1 cellular context compared by ENCODE assay signal in genomic region chr11:121722431-121723256, GRCh38.
TF ChIP-seq lines count a peak whose summit lies in the region.

No MANE protein-coding gene starts in this region.

TF ChIP-seq in HepG2, 621 proteins besides CTCF, POLR2A, EP300 and RAD21 (continued from another document and continues in another):
- TF ChIP-seq, protein P1, sequence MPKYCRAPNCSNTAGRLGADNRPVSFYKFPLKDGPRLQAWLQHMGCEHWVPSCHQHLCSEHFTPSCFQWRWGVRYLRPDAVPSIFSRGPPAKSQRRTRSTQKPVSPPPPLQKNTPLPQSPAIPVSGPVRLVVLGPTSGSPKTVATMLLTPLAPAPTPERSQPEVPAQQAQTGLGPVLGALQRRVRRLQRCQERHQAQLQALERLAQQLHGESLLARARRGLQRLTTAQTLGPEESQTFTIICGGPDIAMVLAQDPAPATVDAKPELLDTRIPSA (CRISPR knock-in tag; IDR thresholded peaks at IDR 0.05; ENCODE audit: borderline replicate concordance) = no peak
- peak; percentile 77; the same call in 1 of the 2 replicates for TF ChIP-seq KLF9 (CRISPR knock-in tag; IDR thresholded peaks at IDR 0.05; ENCODE audit: low read depth)
- TF ChIP-seq ZNF576 (CRISPR knock-in tag; IDR thresholded peaks at IDR 0.05) = no peak
- TF ChIP-seq SNAPC2 (CRISPR knock-in tag; IDR thresholded peaks at IDR 0.05) = no peak
- TF ChIP-seq NR3C1 (CRISPR knock-in tag; IDR thresholded peaks at IDR 0.05) = no peak
- TF ChIP-seq, protein P2, sequence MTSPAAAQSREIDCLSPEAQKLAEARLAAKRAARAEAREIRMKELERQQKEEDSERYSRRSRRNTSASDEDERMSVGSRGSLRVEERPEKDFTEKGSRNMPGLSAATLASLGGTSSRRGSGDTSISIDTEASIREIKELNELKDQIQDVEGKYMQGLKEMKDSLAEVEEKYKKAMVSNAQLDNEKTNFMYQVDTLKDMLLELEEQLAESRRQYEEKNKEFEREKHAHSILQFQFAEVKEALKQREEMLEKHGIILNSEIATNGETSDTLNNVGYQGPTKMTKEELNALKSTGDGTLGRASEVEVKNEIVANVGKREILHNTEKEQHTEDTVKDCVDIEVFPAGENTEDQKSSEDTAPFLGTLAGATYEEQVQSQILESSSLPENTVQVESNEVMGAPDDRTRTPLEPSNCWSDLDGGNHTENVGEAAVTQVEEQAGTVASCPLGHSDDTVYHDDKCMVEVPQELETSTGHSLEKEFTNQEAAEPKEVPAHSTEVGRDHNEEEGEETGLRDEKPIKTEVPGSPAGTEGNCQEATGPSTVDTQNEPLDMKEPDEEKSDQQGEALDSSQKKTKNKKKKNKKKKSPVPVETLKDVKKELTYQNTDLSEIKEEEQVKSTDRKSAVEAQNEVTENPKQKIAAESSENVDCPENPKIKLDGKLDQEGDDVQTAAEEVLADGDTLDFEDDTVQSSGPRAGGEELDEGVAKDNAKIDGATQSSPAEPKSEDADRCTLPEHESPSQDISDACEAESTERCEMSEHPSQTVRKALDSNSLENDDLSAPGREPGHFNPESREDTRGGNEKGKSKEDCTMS (CRISPR knock-in tag; conservative IDR thresholded peaks at IDR 0.05) = 0 out of 2 replicates have a peak, but pooled peaks have one; percentile 83
- no peak for TF ChIP-seq TCF7L2 (IDR thresholded peaks at IDR 0.05; ENCODE audit: low read depth, low read length)
- no peak for TF ChIP-seq DPF2 (CRISPR knock-in tag; IDR thresholded peaks at IDR 0.05; ENCODE audit: borderline replicate concordance, low read depth)
- TF ChIP-seq RAD51 (IDR thresholded peaks at IDR 0.05; ENCODE audit: borderline replicate concordance) = no peak
- peak; percentile 74; the same call in 1 of the 2 replicates for TF ChIP-seq ZNF564 (CRISPR knock-in tag; IDR thresholded peaks at IDR 0.05)
- TF ChIP-seq BHLHE40 (IDR thresholded peaks at IDR 0.05; ENCODE audit: low read length) = peak; percentile 62
- TF ChIP-seq MLX (CRISPR knock-in tag; IDR thresholded peaks at IDR 0.05) = peak; percentile 86
- TF ChIP-seq ZFX (CRISPR knock-in tag; IDR thresholded peaks at IDR 0.05; ENCODE audit: low read depth) = peak; percentile 75
- TF ChIP-seq ZNF207 (IDR thresholded peaks at IDR 0.05; ENCODE audit: borderline replicate concordance) = no peak
- no peak for TF ChIP-seq MLLT10 (CRISPR knock-in tag; IDR thresholded peaks at IDR 0.05)
- TF ChIP-seq RBM39 (IDR thresholded peaks at IDR 0.05; ENCODE audit: low read depth, low read length, poor library complexity, severe bottlenecking) = no peak
- TF ChIP-seq HHEX (CRISPR knock-in tag; IDR thresholded peaks at IDR 0.05) = no peak
- TF ChIP-seq MAFG (CRISPR knock-in tag; IDR thresholded peaks at IDR 0.05) = no peak
- peak in 1 of 2 experiments; percentile 86; a peak in 2 of 4 replicates for TF ChIP-seq KLF16 (CRISPR knock-in tag; IDR thresholded peaks at IDR 0.05)
- TF ChIP-seq ZMYM4 (CRISPR knock-in tag; IDR thresholded peaks at IDR 0.05) = peak; percentile 90
- TF ChIP-seq TCF12 (IDR thresholded peaks at IDR 0.05) = no peak
- TF ChIP-seq TCF12 (CRISPR knock-in tag; IDR thresholded peaks at IDR 0.05) = no peak
- TF ChIP-seq, protein P3, sequence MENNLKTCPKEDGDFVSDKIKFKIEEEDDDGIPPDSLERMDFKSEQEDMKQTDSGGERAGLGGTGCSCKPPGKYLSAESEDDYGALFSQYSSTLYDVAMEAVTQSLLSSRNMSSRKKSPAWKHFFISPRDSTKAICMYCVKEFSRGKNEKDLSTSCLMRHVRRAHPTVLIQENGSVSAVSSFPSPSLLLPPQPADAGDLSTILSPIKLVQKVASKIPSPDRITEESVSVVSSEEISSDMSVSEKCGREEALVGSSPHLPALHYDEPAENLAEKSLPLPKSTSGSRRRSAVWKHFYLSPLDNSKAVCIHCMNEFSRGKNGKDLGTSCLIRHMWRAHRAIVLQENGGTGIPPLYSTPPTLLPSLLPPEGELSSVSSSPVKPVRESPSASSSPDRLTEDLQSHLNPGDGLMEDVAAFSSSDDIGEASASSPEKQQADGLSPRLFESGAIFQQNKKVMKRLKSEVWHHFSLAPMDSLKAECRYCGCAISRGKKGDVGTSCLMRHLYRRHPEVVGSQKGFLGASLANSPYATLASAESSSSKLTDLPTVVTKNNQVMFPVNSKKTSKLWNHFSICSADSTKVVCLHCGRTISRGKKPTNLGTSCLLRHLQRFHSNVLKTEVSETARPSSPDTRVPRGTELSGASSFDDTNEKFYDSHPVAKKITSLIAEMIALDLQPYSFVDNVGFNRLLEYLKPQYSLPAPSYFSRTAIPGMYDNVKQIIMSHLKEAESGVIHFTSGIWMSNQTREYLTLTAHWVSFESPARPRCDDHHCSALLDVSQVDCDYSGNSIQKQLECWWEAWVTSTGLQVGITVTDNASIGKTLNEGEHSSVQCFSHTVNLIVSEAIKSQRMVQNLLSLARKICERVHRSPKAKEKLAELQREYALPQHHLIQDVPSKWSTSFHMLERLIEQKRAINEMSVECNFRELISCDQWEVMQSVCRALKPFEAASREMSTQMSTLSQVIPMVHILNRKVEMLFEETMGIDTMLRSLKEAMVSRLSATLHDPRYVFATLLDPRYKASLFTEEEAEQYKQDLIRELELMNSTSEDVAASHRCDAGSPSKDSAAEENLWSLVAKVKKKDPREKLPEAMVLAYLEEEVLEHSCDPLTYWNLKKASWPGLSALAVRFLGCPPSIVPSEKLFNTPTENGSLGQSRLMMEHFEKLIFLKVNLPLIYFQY (CRISPR knock-in tag; IDR thresholded peaks at IDR 0.05; ENCODE audit: borderline replicate concordance) = peak; percentile 81; the same call in 1 of the 2 replicates
- TF ChIP-seq HNRNPK (IDR thresholded peaks at IDR 0.05; ENCODE audit: low read depth, low read length, poor library complexity, severe bottlenecking) = no peak
- peak; percentile 67 for TF ChIP-seq ZNF143 (CRISPR knock-in tag; IDR thresholded peaks at IDR 0.05)
- peak; percentile 37; the same call in 1 of the 2 replicates for TF ChIP-seq ZNF629 (CRISPR knock-in tag; conservative IDR thresholded peaks at IDR 0.05)
- TF ChIP-seq ATF7 (IDR thresholded peaks at IDR 0.05) = no peak
- TF ChIP-seq ATF7 (CRISPR knock-in tag; IDR thresholded peaks at IDR 0.05) = no peak
- TF ChIP-seq SMARCE1 (IDR thresholded peaks at IDR 0.05; ENCODE audit: borderline replicate concordance) = no peak
- TF ChIP-seq SRSF4 (IDR thresholded peaks at IDR 0.05; ENCODE audit: low read depth, low read length, poor library complexity, severe bottlenecking) = no peak
- TF ChIP-seq ZNF496 (CRISPR knock-in tag; IDR thresholded peaks at IDR 0.05; ENCODE audit: insufficient replicate concordance) = no peak
- peak; percentile 34; the same call in 1 of the 2 replicates for TF ChIP-seq MTA1 (CRISPR knock-in tag; IDR thresholded peaks at IDR 0.05; ENCODE audit: borderline replicate concordance)
- TF ChIP-seq ZNF546 (CRISPR knock-in tag; conservative IDR thresholded peaks at IDR 0.05) = peak; percentile 81; the same call in 1 of the 2 replicates
- peak; percentile 88; the same call in 1 of the 2 replicates for TF ChIP-seq ZNF773 (CRISPR knock-in tag; IDR thresholded peaks at IDR 0.05; ENCODE audit: borderline replicate concordance)
- TF ChIP-seq SCMH1 (CRISPR knock-in tag; IDR thresholded peaks at IDR 0.05; ENCODE audit: borderline replicate concordance) = no peak
- peak; percentile 94 for TF ChIP-seq ZNF749 (CRISPR knock-in tag; IDR thresholded peaks at IDR 0.05; ENCODE audit: borderline replicate concordance)
- 0 out of 2 replicates have a peak, but pooled peaks have one; percentile 35 for TF ChIP-seq TP53 (CRISPR knock-in tag; conservative IDR thresholded peaks at IDR 0.05)
- peak; percentile 77; the same call in 1 of the 2 replicates for TF ChIP-seq ZGPAT (CRISPR knock-in tag; IDR thresholded peaks at IDR 0.05)
- TF ChIP-seq ZFP36L2 (CRISPR knock-in tag; IDR thresholded peaks at IDR 0.05) = no peak
- TF ChIP-seq CC2D1A (CRISPR knock-in tag; IDR thresholded peaks at IDR 0.05) = no peak
- no peak for TF ChIP-seq BRCA1 (CRISPR knock-in tag; IDR thresholded peaks at IDR 0.05)
- TF ChIP-seq RFXAP (CRISPR knock-in tag; IDR thresholded peaks at IDR 0.05; ENCODE audit: borderline replicate concordance) = peak; percentile 86; the same call in 1 of the 2 replicates
- peak; percentile 51; the same call in 1 of the 2 replicates for TF ChIP-seq DRAP1 (CRISPR knock-in tag; IDR thresholded peaks at IDR 0.05)
- TF ChIP-seq GATA4 (IDR thresholded peaks at IDR 0.05; ENCODE audit: borderline replicate concordance, low read depth) = no peak
- TF ChIP-seq ELF1 (CRISPR knock-in tag; IDR thresholded peaks at IDR 0.05) = peak; percentile 58
- TF ChIP-seq YEATS2 (CRISPR knock-in tag; IDR thresholded peaks at IDR 0.05; ENCODE audit: borderline replicate concordance) = peak; percentile 46; the same call in 1 of the 2 replicates
- TF ChIP-seq HNRNPH1 (optimal IDR thresholded peaks at IDR 0.05; ENCODE audit: low read depth, low read length) = no peak
- no peak for TF ChIP-seq ZNF619 (CRISPR knock-in tag; IDR thresholded peaks at IDR 0.05)
- no peak for TF ChIP-seq NFE2L1 (CRISPR knock-in tag; IDR thresholded peaks at IDR 0.05; ENCODE audit: borderline replicate concordance)
- TF ChIP-seq SALL2 (CRISPR knock-in tag; IDR thresholded peaks at IDR 0.05) = peak; percentile 34; the same call in 1 of the 2 replicates
- TF ChIP-seq HINFP (CRISPR knock-in tag; IDR thresholded peaks at IDR 0.05; ENCODE audit: low read depth) = peak; percentile 82; the same call in 1 of the 2 replicates
- TF ChIP-seq KDM3A (CRISPR knock-in tag; IDR thresholded peaks at IDR 0.05; ENCODE audit: low read depth) = no peak
- no peak for TF ChIP-seq TERF1 (CRISPR knock-in tag; IDR thresholded peaks at IDR 0.05)
- TF ChIP-seq SP5 (CRISPR knock-in tag; IDR thresholded peaks at IDR 0.05; ENCODE audit: borderline replicate concordance, low read depth) = 0 out of 2 replicates have a peak, but pooled peaks have one; percentile 14
- no peak for TF ChIP-seq ARHGAP35 (CRISPR knock-in tag; IDR thresholded peaks at IDR 0.05; ENCODE audit: borderline replicate concordance)
- no peak for TF ChIP-seq NR2F2 (IDR thresholded peaks at IDR 0.05; ENCODE audit: borderline replicate concordance, low read depth)
- TF ChIP-seq ELF3 (CRISPR knock-in tag; IDR thresholded peaks at IDR 0.05) = peak; percentile 88
- peak; percentile 54; the same call in 1 of the 2 replicates for TF ChIP-seq ZNF788 (CRISPR knock-in tag; IDR thresholded peaks at IDR 0.05; ENCODE audit: borderline replicate concordance)
